7 cellular contexts compared by ENCODE assay signal in the genomic region with DNA sequence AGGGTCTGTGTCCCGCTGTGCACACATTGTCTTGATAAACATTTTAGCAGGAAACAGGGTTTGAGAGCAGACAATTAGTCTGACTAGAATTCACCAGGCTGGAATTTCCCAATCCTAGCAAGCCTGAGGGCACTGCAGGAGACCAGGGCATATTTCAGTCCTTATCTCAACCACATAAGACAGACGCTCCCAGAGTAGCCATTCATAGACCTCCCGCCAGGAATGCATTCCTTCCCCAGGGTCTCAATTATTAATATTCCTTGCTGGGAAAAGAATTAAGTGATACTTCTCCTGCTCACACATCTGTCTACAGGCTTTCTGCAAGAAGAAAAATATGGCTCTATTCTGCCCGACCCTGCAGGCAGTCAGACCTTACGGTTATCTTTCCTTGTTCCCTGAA.
DNase-seq lines count a peak whose midpoint lies in the region; ATAC-seq, FAIRE-seq and TF ChIP-seq lines count a peak whose summit lies in the region.
"Not testable (repeated sequence)": the region's sequence is repeated elsewhere in the genome, so short reads cannot be mapped to it uniquely, and the experiment has no call there.

No MANE protein-coding gene starts in this region.

- not testable (repeated sequence) for H3K79me1 ChIP-seq in trophoblast cell (ENCODE audit: low read length)

- not testable (repeated sequence) for H3K14ac ChIP-seq in trophoblast cell (ENCODE audit: low read length)

- peaks cover 44% of the 10 kb centered on the region for H3K9me3 Mint-ChIP-seq in GM23338
- H3K9me3 Mint-ChIP-seq in endothelial cell (ENCODE audit: unreplicated experiment) = not testable (repeated sequence)

- not testable (repeated sequence) for H4K8ac ChIP-seq in trophoblast cell (ENCODE audit: low read depth, low read length)

- H3K4me3 ChIP-seq in GM23338; bronchial epithelial cell (ENCODE audit: low read depth, low read length); trophoblast cell (ENCODE audit: low read depth, low read length): not testable (repeated sequence)

- H3K4me1 Mint-ChIP-seq in GM23338 = peaks cover 14% of the 10 kb centered on the region; the same call in 2 of the 3 replicates
- H3K4me1 Mint-ChIP-seq in endothelial cell (ENCODE audit: unreplicated experiment) = not testable (repeated sequence)

- not testable (repeated sequence) for H3K4me1 ChIP-seq in GM23338 (ENCODE audit: insufficient read depth); trophoblast cell (ENCODE audit: control insufficient read depth in 1 of 2, insufficient read depth in 2 of 2, low read length in 2 of 2)

- H3K4me3 Mint-ChIP-seq in GM23338 = not testable (repeated sequence)
- H3K4me3 Mint-ChIP-seq in endothelial cell (ENCODE audit: unreplicated experiment) = peak overlapping the region; percentile 84

- not testable (repeated sequence) for H2BK120ac ChIP-seq in trophoblast cell (ENCODE audit: insufficient read depth, low read length, poor library complexity)

- peak overlapping the region; percentile 42; the same call in 1 of the 2 replicates for H3K27ac ChIP-seq in GM23338 (ENCODE audit: low read depth)
- not testable (repeated sequence) for H3K27ac ChIP-seq in trophoblast cell (ENCODE audit: low read depth, low read length)

- H4K12ac ChIP-seq in trophoblast cell (ENCODE audit: low read depth, low read length) = not testable (repeated sequence)

- not testable (repeated sequence) for H3K27me3 ChIP-seq in GM23338 (ENCODE audit: insufficient read depth); bronchial epithelial cell (ENCODE audit: control insufficient read depth, insufficient read depth, low read length); trophoblast cell (ENCODE audit: insufficient read depth, low read length)

- H3K36me3 Mint-ChIP-seq in GM23338 (ENCODE audit: low read depth) (peaks cover 92% of the 10 kb centered on the region), endothelial cell (ENCODE audit: low read depth, unreplicated experiment) (peaks cover 69% of the 10 kb centered on the region)

- not testable (repeated sequence) for H2BK12ac ChIP-seq in trophoblast cell (ENCODE audit: low read length)

- not testable (repeated sequence) for H3K18ac ChIP-seq in trophoblast cell (ENCODE audit: low read length)

- H2AK5ac ChIP-seq in trophoblast cell (ENCODE audit: low read length) = not testable (repeated sequence)

- not testable (repeated sequence) for H3F3A ChIP-seq in GM23338 (replicated peaks; ENCODE audit: low read depth)

- not testable (repeated sequence) for H3K27me3 Mint-ChIP-seq in GM23338 (ENCODE audit: insufficient read depth, low read depth, poor library complexity); endothelial cell (ENCODE audit: unreplicated experiment)

- not testable (repeated sequence) for H4K20me1 ChIP-seq in GM23338 (replicated peaks; ENCODE audit: insufficient read depth)

- not testable (repeated sequence) for H3K9me2 ChIP-seq in GM23338 (ENCODE audit: insufficient read depth)

- WGBS in trophoblast cell (ENCODE audit: extremely low coverage, insufficient coverage, insufficient read length) = no CpG with 5 or more reads among the region's 5 CpGs

- peak; percentile 7 for FAIRE-seq in bronchial epithelial cell (lab: Jason Lieb, UNC)

- H3K9ac ChIP-seq in trophoblast cell (ENCODE audit: low read length) = not testable (repeated sequence)

- DNase-seq in A172 (ENCODE audit: low spot score) = peak; percentile 4
- DNase-seq in GM23338 (ENCODE audit: low spot score) = peak; percentile 22
- DNase-seq in NCI-H226 = peak; percentile 65
- peak; percentile 63 for DNase-seq in amniotic epithelial cell (ENCODE audit: low read depth)
- DNase-seq in bronchial epithelial cell (ENCODE audit: low read depth); endothelial cell (ENCODE audit: low spot score): not testable (repeated sequence)
- peak; percentile 5 to 33 for DNase-seq in trophoblast cell

- ATAC-seq in GM23338 = not testable (repeated sequence)

- H2AFZ ChIP-seq in GM23338; trophoblast cell (ENCODE audit: insufficient read depth, low read length, poor library complexity): not testable (repeated sequence)

- H3K27ac Mint-ChIP-seq in GM23338 = peak overlapping the region; percentile 62; the same call in 1 of the 2 replicates
- H3K27ac Mint-ChIP-seq in endothelial cell (ENCODE audit: unreplicated experiment) = not testable (repeated sequence)

- not testable (repeated sequence) for TF ChIP-seq CTCF in GM23338 (conservative IDR thresholded peaks at IDR 0.05; ENCODE audit: low read depth in 2 of 2); bronchial epithelial cell (IDR thresholded peaks at IDR 0.05; ENCODE audit: insufficient read depth, low read length, severe bottlenecking); endothelial cell (IDR thresholded peaks at IDR 0.05; ENCODE audit: unreplicated experiment)

- H3K9me3 ChIP-seq in trophoblast cell (ENCODE audit: insufficient read depth, low read depth, low read length) = not testable (repeated sequence)

- H4K91ac ChIP-seq in trophoblast cell (ENCODE audit: low read depth, low read length) = not testable (repeated sequence)

- not testable (repeated sequence) for H3K4me2 ChIP-seq in GM23338; trophoblast cell (ENCODE audit: low read length)

- not testable (repeated sequence) for H2BK5ac ChIP-seq in trophoblast cell (ENCODE audit: low read depth, low read length, poor library complexity)

- peaks cover 40% of the 10 kb centered on the region for H3K79me2 ChIP-seq in GM23338 (replicated peaks; ENCODE audit: insufficient read depth)
- not testable (repeated sequence) for H3K79me2 ChIP-seq in trophoblast cell (ENCODE audit: control insufficient read depth, insufficient read depth, low read length, poor library complexity)

- not testable (repeated sequence) for H3K23ac ChIP-seq in trophoblast cell (ENCODE audit: low read length)

- peaks cover 43% of the 10 kb centered on the region for H3K36me3 ChIP-seq in GM23338 (ENCODE audit: insufficient read depth)
- H3K36me3 ChIP-seq in bronchial epithelial cell (ENCODE audit: control insufficient read depth, insufficient read depth, low read length) = not testable (repeated sequence)
- peaks cover 13 to 22% of the 10 kb centered on the region in 2 experiments for H3K36me3 ChIP-seq in trophoblast cell (ENCODE audit: control insufficient read depth in 1 of 2, insufficient read depth in 2 of 2, low read length in 2 of 2)

- not testable (repeated sequence) for H3K4ac ChIP-seq in trophoblast cell (ENCODE audit: low read depth, low read length)
